ENCODE assay signal across 8 cellular contexts in the genomic region with DNA sequence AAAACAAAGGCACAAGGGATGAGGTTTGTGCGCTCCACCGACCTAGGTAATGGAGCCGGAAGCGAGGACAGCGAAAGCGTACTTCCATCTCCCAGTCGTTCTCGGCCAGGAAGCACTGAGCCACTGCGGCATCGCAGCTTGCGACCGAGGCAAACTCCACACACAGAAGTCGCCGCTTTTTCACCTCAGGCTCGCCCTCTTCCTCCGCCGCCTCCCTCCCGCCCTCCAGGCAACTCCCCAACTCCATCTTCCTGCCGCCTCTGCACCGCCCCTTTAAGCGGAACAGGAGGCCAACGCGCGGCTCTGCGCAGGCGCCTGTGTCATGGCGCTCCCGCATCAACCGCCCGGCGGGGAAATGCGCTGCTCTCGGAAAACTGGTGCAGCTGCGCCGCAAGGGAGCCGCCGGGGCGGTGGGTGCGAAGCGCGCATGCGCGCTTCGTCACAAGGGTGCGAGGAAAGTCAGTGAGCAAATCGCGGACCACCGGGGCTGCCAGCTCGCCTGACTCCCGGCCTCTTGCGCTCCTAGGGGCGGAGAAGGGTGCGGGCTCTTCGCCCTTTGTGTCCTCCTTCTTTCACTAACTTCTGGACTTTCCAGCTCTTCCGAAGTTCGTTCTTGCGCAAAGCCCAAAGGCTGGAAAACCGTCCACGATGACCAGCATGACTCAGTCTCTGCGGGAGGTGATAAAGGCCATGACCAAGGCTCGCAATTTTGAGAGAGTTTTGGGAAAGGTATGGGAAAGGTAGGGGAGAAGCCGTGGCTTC. TPM values are rescaled to one million over a fixed set of nuclear protein-coding genes. Genes with fewer than 3 reads are reported as not detected.
DNase-seq lines count a peak whose midpoint lies in the region; ATAC-seq and TF ChIP-seq lines count a peak whose summit lies in the region.

ACOT13 (plus strand) TSS at position 462 of the 762 bp plus-strand sequence; CDS start at position 649, 187 bp downstream.
TDP2 (minus strand) TSS at position 284 of the 762 bp plus-strand sequence; CDS start at position 247, 37 bp downstream.

- H3K27ac Mint-ChIP-seq in WTC11, result peak within 1 kb of the TSS; percentile 100

- ATAC-seq in GM18907 (IDR thresholded peaks at IDR 0.05; ENCODE audit: unreplicated experiment), result peak; percentile 96
- ATAC-seq in HG03159 (IDR thresholded peaks at IDR 0.05; ENCODE audit: unreplicated experiment), result peak; percentile 95
- peak; percentile 96 for ATAC-seq in WTC11

- H3K4me3 Mint-ChIP-seq in WTC11, result peak within 1 kb of the TSS; percentile 85

- TF ChIP-seq CTCF in WTC11 (IDR thresholded peaks at IDR 0.05), result 0 out of 2 replicates have a peak, but pooled peaks have one; percentile 16
- TF ChIP-seq CTCF in cardiac fibroblast (IDR thresholded peaks at IDR 0.05; ENCODE audit: low read depth, low read length), result peak; percentile 64

- H3K9me3 Mint-ChIP-seq in WTC11, result peaks cover 33% of the 10 kb centered on the region

- POLR2A ChIA-PET in WTC11 (lab: Charles Lee), result interaction anchor here (0.8 to 2.4 kb wide), 8 partner anchors 8 to 172 kb away, joined by 3 to 22 read pairs (median 4); partner anchors contain the start of genes ALDH5A1 and KIAA0319

- CTCF ChIA-PET in WTC11 (lab: Charles Lee), result interaction anchor here (0.8 to 2.2 kb wide), 11 partner anchors 16 to 351 kb away, joined by 3 to 19 read pairs (median 7); partner anchors contain the start of gene KIAA0319

- H3K36me3 Mint-ChIP-seq in WTC11, result peaks cover 70% of the 10 kb centered on the region

- H3K4me3 ChIP-seq in cardiac fibroblast (replicated peaks in 1 of 2; ENCODE audit: low read depth in 2 of 2, low read length in 2 of 2), result peak within 1 kb of the TSS; percentile 96 to 98

- H3K4me1 Mint-ChIP-seq in WTC11, result peaks cover 25% of the 10 kb centered on the region

- H3K27me3 Mint-ChIP-seq in WTC11 (ENCODE audit: low read depth), result peaks cover 6% of the 10 kb centered on the region; the same call in 1 of the 2 replicates

- peak; percentile 98 for DNase-seq in AG08396 (ENCODE audit: low spot score)
- DNase-seq in NCI-H2227 treated with DMSO at 0.1 percent for 48 hours (lab: John Stamatoyannopoulos, UW), result peak; percentile 95
- peak; percentile 96 for DNase-seq in WTC11 (ENCODE audit: low spot score)
- peak; percentile 97 to 99 for DNase-seq in cardiac fibroblast (ENCODE audit: low read depth in 2 of 2)
- peak; percentile 96 for DNase-seq in iris pigment epithelial cell (ENCODE audit: low read depth)
- DNase-seq in stimulated activated CD4-positive, alpha-beta T cell treated with anti-CD3 and anti-CD28 coated beads, Interleukin-12 subunit alpha, Interleukin-12 subunit beta, amount 100 ng/mL, for 4 hours, result peak; percentile 95

TF ChIP-seq in WTC11, 78 proteins besides CTCF, POLR2A, EP300 and RAD21 (continues in another document):
- no peak for TF ChIP-seq ZNF232 (CRISPR knock-in tag; IDR thresholded peaks at IDR 0.05)
- no peak for TF ChIP-seq TCF7 (CRISPR knock-in tag; IDR thresholded peaks at IDR 0.05; ENCODE audit: low read depth)
- TF ChIP-seq CREM (CRISPR knock-in tag; IDR thresholded peaks at IDR 0.05), result peak; percentile 84
- TF ChIP-seq, protein P1, sequence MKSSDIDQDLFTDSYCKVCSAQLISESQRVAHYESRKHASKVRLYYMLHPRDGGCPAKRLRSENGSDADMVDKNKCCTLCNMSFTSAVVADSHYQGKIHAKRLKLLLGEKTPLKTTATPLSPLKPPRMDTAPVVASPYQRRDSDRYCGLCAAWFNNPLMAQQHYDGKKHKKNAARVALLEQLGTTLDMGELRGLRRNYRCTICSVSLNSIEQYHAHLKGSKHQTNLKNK (CRISPR knock-in tag; IDR thresholded peaks at IDR 0.05), result no peak
- no peak for TF ChIP-seq ZBTB21 (CRISPR knock-in tag; IDR thresholded peaks at IDR 0.05; ENCODE audit: borderline replicate concordance)
- no peak for TF ChIP-seq ZNF425 (CRISPR knock-in tag; conservative IDR thresholded peaks at IDR 0.05)
- TF ChIP-seq KAT7 (CRISPR knock-in tag; IDR thresholded peaks at IDR 0.05; ENCODE audit: borderline replicate concordance), result peak; percentile 93; the same call in 1 of the 2 replicates
- TF ChIP-seq SOX15 (CRISPR knock-in tag; IDR thresholded peaks at IDR 0.05), result no peak
- TF ChIP-seq GRHL2 (CRISPR knock-in tag; IDR thresholded peaks at IDR 0.05; ENCODE audit: insufficient replicate concordance, severe bottlenecking), result no peak
- TF ChIP-seq, protein P2, sequence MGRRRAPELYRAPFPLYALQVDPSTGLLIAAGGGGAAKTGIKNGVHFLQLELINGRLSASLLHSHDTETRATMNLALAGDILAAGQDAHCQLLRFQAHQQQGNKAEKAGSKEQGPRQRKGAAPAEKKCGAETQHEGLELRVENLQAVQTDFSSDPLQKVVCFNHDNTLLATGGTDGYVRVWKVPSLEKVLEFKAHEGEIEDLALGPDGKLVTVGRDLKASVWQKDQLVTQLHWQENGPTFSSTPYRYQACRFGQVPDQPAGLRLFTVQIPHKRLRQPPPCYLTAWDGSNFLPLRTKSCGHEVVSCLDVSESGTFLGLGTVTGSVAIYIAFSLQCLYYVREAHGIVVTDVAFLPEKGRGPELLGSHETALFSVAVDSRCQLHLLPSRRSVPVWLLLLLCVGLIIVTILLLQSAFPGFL (CRISPR knock-in tag; IDR thresholded peaks at IDR 0.05; ENCODE audit: borderline replicate concordance), result no peak
- TF ChIP-seq PRRX2 (CRISPR knock-in tag; IDR thresholded peaks at IDR 0.05), result no peak
- TF ChIP-seq SMAD4 (CRISPR knock-in tag; IDR thresholded peaks at IDR 0.05), result no peak
- no peak for TF ChIP-seq SMAD3 (CRISPR knock-in tag; IDR thresholded peaks at IDR 0.05; ENCODE audit: borderline replicate concordance)
- TF ChIP-seq MYBL2 (CRISPR knock-in tag; IDR thresholded peaks at IDR 0.05), result peak; percentile 91
- peak; percentile 26; the same call in 1 of the 2 replicates for TF ChIP-seq ESRRA (CRISPR knock-in tag; IDR thresholded peaks at IDR 0.05; ENCODE audit: borderline replicate concordance)
- TF ChIP-seq AR (CRISPR knock-in tag; IDR thresholded peaks at IDR 0.05), result no peak
- TF ChIP-seq STAT6 (CRISPR knock-in tag; conservative IDR thresholded peaks at IDR 0.05; ENCODE audit: low read depth), result no peak

RNA-seq across cellular contexts. Expression of gene ACOT13, which starts in this region (rescaled TPM):
- 54.0 to 64.0 TPM (median 62.8 TPM) in 3 replicates for total RNA-seq in WTC11 (2021)

RNA-seq across cellular contexts. Expression of gene TDP2, which starts in this region (rescaled TPM):
- 43.5 to 49.1 TPM (median 45.8 TPM) in 3 replicates for total RNA-seq in WTC11 (2021)

Comparison
In these comparisons a context has a peak if more than half of its experiments do, and no peak if none do; other contexts are left out.
1. Peak in every context shown above with its lines: DNase-seq, ATAC-seq and H3K4me3 ChIP-seq.